8 cellular contexts compared by ENCODE assay signal in the genomic region with DNA sequence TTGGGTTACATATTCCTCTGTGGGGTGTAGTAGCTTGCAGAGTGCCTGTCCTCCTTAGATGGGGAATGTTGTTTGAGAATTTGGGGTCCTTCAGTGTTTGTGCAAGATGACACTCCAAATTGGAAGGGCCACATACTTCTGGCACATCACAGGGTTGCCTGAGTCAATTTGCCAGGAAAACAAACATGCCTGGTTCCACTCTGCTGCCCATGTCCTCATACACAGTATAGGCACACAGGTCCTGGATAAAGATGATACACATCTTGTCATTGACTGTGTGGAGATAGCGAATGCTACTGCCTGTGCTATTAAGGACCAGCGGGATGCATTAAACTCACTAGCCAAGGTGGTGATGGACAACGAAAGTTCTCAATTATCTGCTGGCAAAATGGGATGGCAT. TPM values are rescaled to one million over a fixed set of nuclear protein-coding genes. Genes with fewer than 3 reads are reported as not detected.
"Had no signal": no experiment of that assay in that cellular context is flagged by ENCODE, and none has a peak within 500 bp of the region (broad histone marks: within the 10 kb centered on the region; RNA-seq: fewer than 3 reads in every experiment).

No MANE protein-coding gene starts in this region.

- H3K4me1 Mint-ChIP-seq: IgD-negative memory B cell had no signal

- H3K4me3 Mint-ChIP-seq: IgD-negative memory B cell had no signal

- H3K4me3 ChIP-seq: K562 had no signal

- H3K9me3 Mint-ChIP-seq: IgD-negative memory B cell had no signal

- H3K27ac Mint-ChIP-seq: IgD-negative memory B cell had no signal

- DNase-seq: IMR-90, KBM-7 had no signal

- H3K36me3 Mint-ChIP-seq: IgD-negative memory B cell had no signal

- H3K27ac ChIP-seq: HL-60 had no signal

- FAIRE-seq: HTR-8/SVneo, K562 had no signal

- ATAC-seq: K562 had no signal

RNA-seq across cellular contexts. Expression of gene CLRN2, which starts 50.9 kb away (rescaled TPM):
- total RNA-seq: HT-29, HT1080, IMR-90, K562 had no signal
- polyA plus RNA-seq: IgD-negative memory B cell, IMR-90, K562 had no signal
